14 cellular contexts compared by ENCODE assay signal in genomic region chr10:34801066-34801738, GRCh38. TPM values are rescaled to one million over a fixed set of nuclear protein-coding genes. Genes with fewer than 3 reads are reported as not detected.
DNase-seq lines count a peak whose midpoint lies in the region; ATAC-seq, FAIRE-seq and TF ChIP-seq lines count a peak whose summit lies in the region.
"Had no signal": no experiment of that assay in that cellular context is flagged by ENCODE, and none has a peak within 500 bp of the region (broad histone marks: within the 10 kb centered on the region; RNA-seq: fewer than 3 reads in every experiment).

No MANE protein-coding gene starts in this region.

- TF ChIP-seq RAD21 in A549 (conservative IDR thresholded peaks at IDR 0.05 in 1 of 2, IDR thresholded peaks at IDR 0.05 in 1 of 2) = no peak

- no peak overlapping the region for H3K27ac ChIP-seq in A549
- H3K27ac ChIP-seq in foreskin keratinocyte = peak overlapping the region; percentile 66

- H3K27me3 Mint-ChIP-seq in brain = no peaks in the 10 kb centered on the region
- no peaks in the 10 kb centered on the region for H3K27me3 Mint-ChIP-seq in nephron (ENCODE audit: low read depth)
- no peaks in the 10 kb centered on the region for H3K27me3 Mint-ChIP-seq in activated CD8-positive, alpha-beta memory T cell treated with anti-CD3 and anti-CD28 coated beads, Interleukin-2, amount 10 ng/mL, durations not matched to agents 7 days and 5 days

- DNase-seq in A549 (ENCODE audit: low read depth in 1 of 2, low spot score in 1 of 2) (no peak), foreskin keratinocyte (peak; percentile 47 to 73), DMS53 (lab: John Stamatoyannopoulos, UW) (no peak)
- DNase-seq in activated CD8-positive, alpha-beta memory T cell treated with anti-CD3 and anti-CD28 coated beads, Interleukin-2, amount 10 ng/mL, durations not matched to agents 7 days and 5 days = no peak
- DNase-seq: HCEC 1CT, kidney, NCI-H187 treated with DMSO at 0.1 percent for 48 hours, NCI-H82, SIG-M5 had no signal

- TF ChIP-seq EP300 in A549 (IDR thresholded peaks at IDR 0.05) = no peak

- H3K4me3 ChIP-seq in A549 = no peak overlapping the region

- H3K4me2 ChIP-seq in A549 = no peak overlapping the region

- peaks cover 35% of the 10 kb centered on the region for H3K4me1 Mint-ChIP-seq in brain
- peaks cover 35% of the 10 kb centered on the region for H3K4me1 Mint-ChIP-seq in nephron
- H3K4me1 Mint-ChIP-seq in activated CD8-positive, alpha-beta memory T cell treated with anti-CD3 and anti-CD28 coated beads, Interleukin-2, amount 10 ng/mL, durations not matched to agents 7 days and 5 days = no peaks in the 10 kb centered on the region

- CTCF ChIA-PET in A549 (lab: Yijun Ruan, JAX) = interaction anchor here (0.6 to 1.6 kb wide), 4 partner anchors 11 to 194 kb away, joined by 3 to 5 read pairs (median 4); no protein-coding TSS in a partner anchor
- CTCF ChIA-PET in activated CD8-positive, alpha-beta memory T cell treated with anti-CD3 and anti-CD28 coated beads, Interleukin-2, amount 10 ng/mL, durations not matched to agents 7 days and 5 days (lab: Charles Lee) = no interaction called here

- H3K27ac Mint-ChIP-seq in brain (peak overlapping the region in 2 of 5 experiments; percentile 11 to 18), nephron (peak overlapping the region; percentile 4 to 28 (median 26))
- H3K27ac Mint-ChIP-seq in activated CD8-positive, alpha-beta memory T cell treated with anti-CD3 and anti-CD28 coated beads, Interleukin-2, amount 10 ng/mL, durations not matched to agents 7 days and 5 days = no peak overlapping the region

- POLR2A ChIA-PET in A549 (lab: Yijun Ruan, JAX) = no interaction called here

- peaks cover 28% of the 10 kb centered on the region; the same call in 2 of the 3 replicates for H3K4me1 ChIP-seq in A549
- peaks cover 26% of the 10 kb centered on the region for H3K4me1 ChIP-seq in foreskin keratinocyte

- H3K9me3 Mint-ChIP-seq in brain (no peaks in the 10 kb centered on the region), nephron (no peaks in the 10 kb centered on the region)
- H3K9me3 Mint-ChIP-seq in activated CD8-positive, alpha-beta memory T cell treated with anti-CD3 and anti-CD28 coated beads, Interleukin-2, amount 10 ng/mL, durations not matched to agents 7 days and 5 days (ENCODE audit: low read depth) = no peaks in the 10 kb centered on the region

- H3K27me3 ChIP-seq in foreskin keratinocyte = no peaks in the 10 kb centered on the region

- WGBS in A549 (ENCODE audit: missing lambda C conversion rate) = 84% methylated on average over 7 of the region's 7 CpGs

- FAIRE-seq in A549 (lab: Jason Lieb, UNC) = peak; percentile 51
- FAIRE-seq: kidney, TTC549 had no signal

- TF ChIP-seq POLR2A in A549 (IDR thresholded peaks at IDR 0.05; ENCODE audit: low read length) = no peak

- H3K9me3 ChIP-seq in A549 = no peaks in the 10 kb centered on the region

- TF ChIP-seq CTCF in A549 (IDR thresholded peaks at IDR 0.05) (no peak), brain (conservative IDR thresholded peaks at IDR 0.05) (no peak), foreskin keratinocyte (conservative IDR thresholded peaks at IDR 0.05) (no peak), nephron (IDR thresholded peaks at IDR 0.05; ENCODE audit: unreplicated experiment in 3 of 3) (no peak)

- ATAC-seq in A549 (no peak), foreskin keratinocyte (peak; percentile 76), GM18520 (IDR thresholded peaks at IDR 0.05; ENCODE audit: unreplicated experiment) (no peak), HG02840 (IDR thresholded peaks at IDR 0.05; ENCODE audit: low FRiP score, unreplicated experiment) (no peak)
- ATAC-seq in activated CD8-positive, alpha-beta memory T cell treated with anti-CD3 and anti-CD28 coated beads, Interleukin-2, amount 10 ng/mL, durations not matched to agents 7 days and 5 days = no peak

- H3K4me3 Mint-ChIP-seq in brain (peak overlapping the region in 4 of 5 experiments; percentile 7 to 27 (median 22)), nephron (peak overlapping the region in 2 of 3 experiments; percentile 7 to 11)
- H3K4me3 Mint-ChIP-seq in activated CD8-positive, alpha-beta memory T cell treated with anti-CD3 and anti-CD28 coated beads, Interleukin-2, amount 10 ng/mL, durations not matched to agents 7 days and 5 days = no peak overlapping the region

- peaks cover 29% of the 10 kb centered on the region for H3K36me3 Mint-ChIP-seq in brain
- peaks cover 20% of the 10 kb centered on the region for H3K36me3 Mint-ChIP-seq in nephron (ENCODE audit: low read depth)
- no peaks in the 10 kb centered on the region for H3K36me3 Mint-ChIP-seq in activated CD8-positive, alpha-beta memory T cell treated with anti-CD3 and anti-CD28 coated beads, Interleukin-2, amount 10 ng/mL, durations not matched to agents 7 days and 5 days

TF ChIP-seq in A549, 52 proteins besides CTCF, POLR2A, EP300 and RAD21:
- TF ChIP-seq ELK1 (IDR thresholded peaks at IDR 0.05; ENCODE audit: low read depth, low read length) (no peak), FOSB (CRISPR knock-in tag; IDR thresholded peaks at IDR 0.05) (no peak), TP53 (CRISPR knock-in tag; IDR thresholded peaks at IDR 0.05) (no peak), CEBPB (IDR thresholded peaks at IDR 0.05) (no peak), PHF8 (IDR thresholded peaks at IDR 0.05; ENCODE audit: borderline replicate concordance, low read depth) (no peak), MAZ (IDR thresholded peaks at IDR 0.05; ENCODE audit: borderline replicate concordance, low read depth, low read length) (no peak)

RNA-seq across cellular contexts. Expression of gene PARD3, which starts 13.9 kb away (rescaled TPM):
- 182 and 200 TPM in 2 replicates for polyA plus RNA-seq in A549 (2011; rRNA removed)
- 59.5 and 64.4 TPM in 2 replicates for polyA plus RNA-seq in A549 (2012; cell fraction: cytosol; rRNA removed)
- 31.6 and 49.8 TPM in 2 replicates for polyA plus RNA-seq in A549 (2012; cell fraction: nucleus; rRNA removed)
- 88.7 to 110 TPM (median 104 TPM) in 3 replicates for polyA plus RNA-seq in A549 (2017; fragmentation: RNase III; extraction: RNeasy Plus Mini Kit Qiagen cat#74134 plus additional on column Dnase treatment)
- polyA minus RNA-seq in A549 (2011; rRNA and poly(A)+ RNA removed) = 169 and 188 TPM in 2 replicates
- polyA plus RNA-seq in brain (ENCODE audit: insufficient read depth, low read depth, low replicate concordance) = 33.7 TPM
- 65.4 and 69.5 TPM in 2 replicates for total RNA-seq in foreskin keratinocyte
- polyA plus RNA-seq in foreskin keratinocyte = 25.6 and 29.2 TPM in 2 replicates
- total RNA-seq in activated CD8-positive, alpha-beta memory T cell treated with anti-CD3 and anti-CD28 coated beads, Interleukin-2, amount 10 ng/mL, durations not matched to agents 7 days and 5 days = under 1 TPM; 0.29 to 0.94 TPM

Comparison
In these comparisons a context has a peak if more than half of its experiments do, and no peak if none do; other contexts are left out.
1. DNase-seq: peak in foreskin keratinocyte (2 of 2); none in A549 (0 of 2), activated CD8-positive, alpha-beta memory T cell treated with anti-CD3 and anti-CD28 coated beads, Interleukin-2, amount 10 ng/mL, durations not matched to agents 7 days and 5 days (single experiment) and DMS53 (single experiment).